In genomic region chr3:120433662-120434331, GRCh38 we compare ENCODE assay signal across 20 cellular contexts. TPM values are rescaled to one million over a fixed set of nuclear protein-coding genes. Genes with fewer than 3 reads are reported as not detected.
A peak's percentile ranks its signal among the peaks of the same experiment; 100 is the strongest.
DNase-seq lines count a peak whose midpoint lies in the region; TF ChIP-seq lines count a peak whose summit lies in the region.
"Had no signal": no experiment of that assay in that cellular context is flagged by ENCODE, and none has a peak within 500 bp of the region (broad histone marks: within the 10 kb centered on the region; RNA-seq: fewer than 3 reads in every experiment).

No MANE protein-coding gene starts in this region.

- H3K4me1 ChIP-seq in HUES48 (ENCODE audit: control insufficient read depth, insufficient read depth, low read length) (peaks cover 57% of the 10 kb centered on the region), muscle layer of colon (ENCODE audit: insufficient read depth, low read length) (peaks cover 97% of the 10 kb centered on the region), thyroid gland (peaks cover 74 to 78% of the 10 kb centered on the region in 2 donors)

- H3K9me3 ChIP-seq in HUES48 (ENCODE audit: control insufficient read depth, insufficient read depth, low read length) (no peaks in the 10 kb centered on the region), muscle layer of colon (ENCODE audit: low read length) (no peaks in the 10 kb centered on the region), thyroid gland (no peaks in the 10 kb centered on the region)
- H3K9me3 ChIP-seq: right lobe of liver, testis had no signal

- TF ChIP-seq POLR2A in thyroid gland (IDR thresholded peaks at IDR 0.05): peak in 1 of 2 donors; percentile 17

- in situ Hi-C loops in brain microvascular endothelial cell (cut with HindIII; ENCODE audit: low pct_ligation_motif_present, low sequenced_read_pairs): no loop called here

- H3K9ac ChIP-seq in HUES48 (ENCODE audit: low read depth, low read length): peak overlapping the region; percentile 29; the same call in 1 of the 2 replicates
- no peak overlapping the region for H3K9ac ChIP-seq in muscle layer of colon (ENCODE audit: low read length)
- H3K9ac ChIP-seq: KMS-11 had no signal

- H3K27ac ChIP-seq in HUES48 (ENCODE audit: low read depth, low read length): no peak overlapping the region
- H3K27ac ChIP-seq in brain microvascular endothelial cell: peak overlapping the region; percentile 90
- peak overlapping the region; percentile 58 for H3K27ac ChIP-seq in muscle layer of colon (ENCODE audit: low read depth, low read length)
- H3K27ac ChIP-seq in thyroid gland: peak overlapping the region; percentile 72 to 96 (median 94)
- H3K27ac ChIP-seq: KMS-11, right lobe of liver, SK-N-MC had no signal

- H3K36me3 ChIP-seq in HUES48 (ENCODE audit: control insufficient read depth, insufficient read depth, low read length): peaks cover 55% of the 10 kb centered on the region
- H3K36me3 ChIP-seq in brain microvascular endothelial cell (replicated peaks): peaks cover 47% of the 10 kb centered on the region
- H3K36me3 ChIP-seq in muscle layer of colon (ENCODE audit: insufficient read depth, low read length): peaks cover 23% of the 10 kb centered on the region
- no peaks in the 10 kb centered on the region for H3K36me3 ChIP-seq in thyroid gland
- H3K36me3 ChIP-seq: right lobe of liver had no signal

- WGBS in thyroid gland, 2 donors: 78 to 84% methylated on average over 4 of the region's 4 CpGs

- TF ChIP-seq CTCF in brain microvascular endothelial cell (IDR thresholded peaks at IDR 0.05; ENCODE audit: low read depth, low read length, missing control alignments) (no peak), thyroid gland (IDR thresholded peaks at IDR 0.05) (no peak)

- intact Hi-C loops in thyroid gland (cut with DNase I): no loop called here

- H3K27me3 ChIP-seq in HUES48 (ENCODE audit: control insufficient read depth, insufficient read depth, low read length) (no peaks in the 10 kb centered on the region), brain microvascular endothelial cell (replicated peaks) (no peaks in the 10 kb centered on the region), muscle layer of colon (ENCODE audit: control insufficient read depth in 1 of 2, insufficient read depth in 2 of 2, low read length in 2 of 2) (no peaks in the 10 kb centered on the region), thyroid gland (no peaks in the 10 kb centered on the region)
- H3K27me3 ChIP-seq: right lobe of liver, testis had no signal

- DNase-seq in brain microvascular endothelial cell: no peak
- no peak for DNase-seq in thyroid gland
- DNase-seq in NCI-H1092 treated with DMSO at 0.1 percent for 48 hours (lab: John Stamatoyannopoulos, UW): no peak
- DNase-seq in hypothalamus (lab: John Stamatoyannopoulos, UW): no peak
- DNase-seq in midbrain (lab: John Stamatoyannopoulos, UW): no peak
- DNase-seq: activated CD8-positive, alpha-beta T cell treated with anti-CD3 and anti-CD28 coated beads for 36 hours; AML-193; amygdala; DND-41; effector CD8-positive, alpha-beta T cell; GOT3; NCI-H1694 treated with DMSO at 0.1 percent for 48 hours; NCI-H345; nucleus accumbens; right lobe of liver; testis had no signal

- H3K4me3 ChIP-seq in HUES48 (ENCODE audit: low read depth, low read length) (no peak overlapping the region), brain microvascular endothelial cell (ENCODE audit: low read depth, low read length) (no peak overlapping the region), muscle layer of colon (ENCODE audit: low read depth in 1 of 2, low read length in 2 of 2) (no peak overlapping the region), thyroid gland (replicated peaks in 1 of 3) (no peak overlapping the region)
- H3K4me3 ChIP-seq: right lobe of liver, SK-N-MC, testis had no signal

RNA-seq across cellular contexts. Expression of gene FSTL1, which starts 17.0 kb away (rescaled TPM):
- total RNA-seq in thyroid gland: 100 to 1,000 TPM; 135 to 268 (median 228) TPM
